ENCODE assay signal across 1 cellular context in the genomic region with DNA sequence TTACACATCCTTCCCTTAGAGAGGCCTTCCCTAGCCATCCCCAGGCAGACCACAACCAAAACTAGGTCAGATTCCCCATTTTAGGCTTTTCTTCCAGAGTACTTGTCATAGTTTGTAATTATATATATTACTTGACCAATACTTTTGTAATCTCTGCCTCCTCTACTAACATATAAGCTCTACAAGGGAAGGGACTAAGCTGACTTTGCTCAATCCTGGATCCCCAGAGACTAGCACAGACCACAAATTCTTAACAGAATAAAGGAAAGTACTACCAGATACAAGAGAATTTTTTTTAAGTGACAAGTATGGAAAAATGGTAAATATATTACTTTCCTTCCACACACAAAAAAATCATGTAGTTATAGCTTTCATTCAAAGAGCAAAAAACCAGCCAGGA.
TF ChIP-seq lines count a peak whose summit lies in the region.

No MANE protein-coding gene starts in this region.

TF ChIP-seq in SK-N-SH, 30 proteins besides CTCF, POLR2A, EP300 and RAD21 (continued from another document):
- TF ChIP-seq ZBTB33 (IDR thresholded peaks at IDR 0.05; ENCODE audit: borderline replicate concordance, low read depth) (no peak), RCOR1 (IDR thresholded peaks at IDR 0.05; ENCODE audit: low read length) (no peak), JUND (IDR thresholded peaks at IDR 0.05) (no peak), SIN3A (IDR thresholded peaks at IDR 0.05; ENCODE audit: borderline replicate concordance, low read depth, low read length) (no peak), GABPA (IDR thresholded peaks at IDR 0.05; ENCODE audit: low read depth) (no peak), USF1 (IDR thresholded peaks at IDR 0.05; ENCODE audit: borderline replicate concordance, low read depth) (no peak), FOXJ3 (CRISPR knock-in tag; IDR thresholded peaks at IDR 0.05) (no peak), SMC3 (IDR thresholded peaks at IDR 0.05; ENCODE audit: low read depth, low read length) (no peak)
- TF ChIP-seq, protein P1, sequence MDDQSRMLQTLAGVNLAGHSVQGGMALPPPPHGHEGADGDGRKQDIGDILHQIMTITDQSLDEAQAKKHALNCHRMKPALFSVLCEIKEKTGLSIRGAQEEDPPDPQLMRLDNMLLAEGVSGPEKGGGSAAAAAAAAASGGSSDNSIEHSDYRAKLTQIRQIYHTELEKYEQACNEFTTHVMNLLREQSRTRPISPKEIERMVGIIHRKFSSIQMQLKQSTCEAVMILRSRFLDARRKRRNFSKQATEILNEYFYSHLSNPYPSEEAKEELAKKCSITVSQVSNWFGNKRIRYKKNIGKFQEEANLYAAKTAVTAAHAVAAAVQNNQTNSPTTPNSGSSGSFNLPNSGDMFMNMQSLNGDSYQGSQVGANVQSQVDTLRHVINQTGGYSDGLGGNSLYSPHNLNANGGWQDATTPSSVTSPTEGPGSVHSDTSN (IDR thresholded peaks at IDR 0.05), result no peak
- TF ChIP-seq, protein P2, sequence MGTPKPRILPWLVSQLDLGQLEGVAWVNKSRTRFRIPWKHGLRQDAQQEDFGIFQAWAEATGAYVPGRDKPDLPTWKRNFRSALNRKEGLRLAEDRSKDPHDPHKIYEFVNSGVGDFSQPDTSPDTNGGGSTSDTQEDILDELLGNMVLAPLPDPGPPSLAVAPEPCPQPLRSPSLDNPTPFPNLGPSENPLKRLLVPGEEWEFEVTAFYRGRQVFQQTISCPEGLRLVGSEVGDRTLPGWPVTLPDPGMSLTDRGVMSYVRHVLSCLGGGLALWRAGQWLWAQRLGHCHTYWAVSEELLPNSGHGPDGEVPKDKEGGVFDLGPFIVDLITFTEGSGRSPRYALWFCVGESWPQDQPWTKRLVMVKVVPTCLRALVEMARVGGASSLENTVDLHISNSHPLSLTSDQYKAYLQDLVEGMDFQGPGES (IDR thresholded peaks at IDR 0.05; ENCODE audit: low read depth, low read length), result no peak
TF ChIP-seq in SK-N-SH: peak in this region for 0.
